Comparison of ENCODE assay signal across 1 cellular context in the genomic region with DNA sequence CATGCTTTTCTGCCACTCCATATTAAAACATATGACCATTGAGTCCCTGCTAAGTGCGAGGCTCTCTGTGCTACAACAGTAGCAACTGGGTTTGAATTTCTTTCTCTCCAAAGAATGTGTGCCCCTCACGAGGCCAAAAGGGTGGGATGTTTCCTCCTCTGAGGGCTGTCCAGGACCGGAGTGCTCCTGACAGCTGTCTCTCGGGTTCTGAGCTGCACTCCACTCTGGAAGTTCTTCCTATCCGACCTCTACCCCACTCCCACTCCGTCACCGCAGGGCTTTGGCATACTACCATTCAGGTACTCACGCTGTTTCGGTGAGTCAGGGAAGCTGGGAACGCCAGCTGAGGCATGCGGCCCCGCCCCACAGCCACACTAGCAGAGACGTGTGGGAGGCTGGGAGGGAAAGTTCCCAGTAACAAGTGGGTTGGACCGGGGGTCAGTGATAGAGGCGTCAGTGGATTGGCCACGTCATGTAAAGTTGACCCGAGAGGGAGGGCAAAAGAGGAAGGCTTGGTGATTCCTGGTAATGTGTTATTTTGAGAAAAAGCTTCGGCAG.
A peak's percentile ranks its signal among the peaks of the same experiment; 100 is the strongest.
TF ChIP-seq lines count a peak whose summit lies in the region.

No MANE protein-coding gene starts in this region.

TF ChIP-seq in K562, 482 proteins besides CTCF, POLR2A, EP300 and RAD21 (continued from another document and continues in another):
- TF ChIP-seq, protein P1, sequence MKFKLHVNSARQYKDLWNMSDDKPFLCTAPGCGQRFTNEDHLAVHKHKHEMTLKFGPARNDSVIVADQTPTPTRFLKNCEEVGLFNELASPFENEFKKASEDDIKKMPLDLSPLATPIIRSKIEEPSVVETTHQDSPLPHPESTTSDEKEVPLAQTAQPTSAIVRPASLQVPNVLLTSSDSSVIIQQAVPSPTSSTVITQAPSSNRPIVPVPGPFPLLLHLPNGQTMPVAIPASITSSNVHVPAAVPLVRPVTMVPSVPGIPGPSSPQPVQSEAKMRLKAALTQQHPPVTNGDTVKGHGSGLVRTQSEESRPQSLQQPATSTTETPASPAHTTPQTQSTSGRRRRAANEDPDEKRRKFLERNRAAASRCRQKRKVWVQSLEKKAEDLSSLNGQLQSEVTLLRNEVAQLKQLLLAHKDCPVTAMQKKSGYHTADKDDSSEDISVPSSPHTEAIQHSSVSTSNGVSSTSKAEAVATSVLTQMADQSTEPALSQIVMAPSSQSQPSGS (CRISPR knock-in tag; IDR thresholded peaks at IDR 0.05) = no peak
- TF ChIP-seq RNF2 (IDR thresholded peaks at IDR 0.05) (0 out of 2 replicates have a peak, but pooled peaks have one; percentile 13), ZNF316 (IDR thresholded peaks at IDR 0.05) (no peak), LCOR (CRISPR knock-in tag; IDR thresholded peaks at IDR 0.05) (no peak), EZH2 (IDR thresholded peaks at IDR 0.05; ENCODE audit: borderline replicate concordance, low read depth, low read length) (no peak), SMAD2 (IDR thresholded peaks at IDR 0.05; ENCODE audit: low read depth, low read length) (no peak), TAF9B (IDR thresholded peaks at IDR 0.05; ENCODE audit: partially characterized antibody) (no peak), PHF8 (IDR thresholded peaks at IDR 0.05; ENCODE audit: borderline replicate concordance, low read length) (no peak), CEBPG (CRISPR knock-in tag; IDR thresholded peaks at IDR 0.05) (0 out of 2 replicates have a peak, but pooled peaks have one; percentile 11), CEBPG (tag; conservative IDR thresholded peaks at IDR 0.05 in 1 of 2, IDR thresholded peaks at IDR 0.05 in 1 of 2) (no peak), CHD4 (IDR thresholded peaks at IDR 0.05; ENCODE audit: insufficient read depth, insufficient replicate concordance, low read depth, low read length, poor library complexity, severe bottlenecking) (no peak), STAT5B (CRISPR knock-in tag; IDR thresholded peaks at IDR 0.05) (no peak), FOXJ2 (tag; IDR thresholded peaks at IDR 0.05) (no peak), MYNN (IDR thresholded peaks at IDR 0.05) (peak; percentile 67; the same call in 1 of the 2 replicates), MYNN (CRISPR knock-in tag; IDR thresholded peaks at IDR 0.05) (no peak), ZNF146 (CRISPR knock-in tag; IDR thresholded peaks at IDR 0.05; ENCODE audit: unreplicated experiment) (no peak), SMC3 (conservative IDR thresholded peaks at IDR 0.05; ENCODE audit: insufficient read depth, low read depth, low read length) (no peak), SLC30A9 (CRISPR knock-in tag; IDR thresholded peaks at IDR 0.05) (no peak), BACH1 (tag; IDR thresholded peaks at IDR 0.05) (no peak), KDM4B (IDR thresholded peaks at IDR 0.05; ENCODE audit: borderline replicate concordance in 2 of 2, low read depth in 1 of 2) (no peak), FUS (optimal IDR thresholded peaks at IDR 0.05; ENCODE audit: low read depth, low read length) (no peak), OTX1 (CRISPR knock-in tag; IDR thresholded peaks at IDR 0.05) (no peak), TCF7L2 (IDR thresholded peaks at IDR 0.05; ENCODE audit: low read depth, low read length) (no peak), ZMIZ1 (IDR thresholded peaks at IDR 0.05; ENCODE audit: low read depth in 2 of 2, low read length in 2 of 2) (no peak), TEAD1 (CRISPR knock-in tag; IDR thresholded peaks at IDR 0.05) (peak in 1 of 2 experiments; percentile 53; a peak in 1 of 4 replicates), SMAD1 (IDR thresholded peaks at IDR 0.05; ENCODE audit: low read depth, low read length, partially characterized antibody) (no peak), ZNF436 (CRISPR knock-in tag; IDR thresholded peaks at IDR 0.05) (no peak), ADNP (tag; IDR thresholded peaks at IDR 0.05) (no peak), TCF3 (CRISPR knock-in tag; IDR thresholded peaks at IDR 0.05) (peak; percentile 50; the same call in 1 of the 2 replicates), THAP7 (CRISPR knock-in tag; IDR thresholded peaks at IDR 0.05) (no peak), FIP1L1 (IDR thresholded peaks at IDR 0.05; ENCODE audit: low read depth, low read length, poor library complexity, severe bottlenecking) (no peak), PHB2 (IDR thresholded peaks at IDR 0.05; ENCODE audit: low read depth) (no peak), ZNF707 (CRISPR knock-in tag; conservative IDR thresholded peaks at IDR 0.05) (no peak), POLR2B (IDR thresholded peaks at IDR 0.05; ENCODE audit: low read depth, partially characterized antibody) (no peak), HNRNPLL (IDR thresholded peaks at IDR 0.05; ENCODE audit: low read depth, low read length, poor library complexity, severe bottlenecking) (no peak), MCM5 (IDR thresholded peaks at IDR 0.05; ENCODE audit: low read depth) (no peak), ARID2 (IDR thresholded peaks at IDR 0.05) (no peak), ZNF253 (CRISPR knock-in tag; conservative IDR thresholded peaks at IDR 0.05) (no peak), RFX5 (IDR thresholded peaks at IDR 0.05; ENCODE audit: low read depth, low read length) (no peak), IRF2 (CRISPR knock-in tag; IDR thresholded peaks at IDR 0.05) (no peak), ZNF561 (CRISPR knock-in tag; conservative IDR thresholded peaks at IDR 0.05) (no peak), JUND (IDR thresholded peaks at IDR 0.05; ENCODE audit: borderline replicate concordance, low read depth, low read length) (peak; percentile 70), JUND (tag; IDR thresholded peaks at IDR 0.05; ENCODE audit: borderline replicate concordance, low read depth, low read length) (peak; percentile 71; the same call in 1 of the 3 replicates), ZBTB1 (CRISPR knock-in tag; IDR thresholded peaks at IDR 0.05; ENCODE audit: borderline replicate concordance, low read depth) (no peak), ZNF717 (CRISPR knock-in tag; IDR thresholded peaks at IDR 0.05) (no peak), ZNF668 (CRISPR knock-in tag; IDR thresholded peaks at IDR 0.05) (no peak), ZNF512 (tag; IDR thresholded peaks at IDR 0.05) (no peak), HNRNPL (IDR thresholded peaks at IDR 0.05; ENCODE audit: low read depth, low read length) (no peak), ZNF274 (IDR thresholded peaks at IDR 0.05; ENCODE audit: borderline replicate concordance, low read depth, low read length) (no peak), FOS (IDR thresholded peaks at IDR 0.05; ENCODE audit: extremely low read depth, insufficient read length) (no peak), HMG20B (CRISPR knock-in tag; IDR thresholded peaks at IDR 0.05) (no peak), ZNF830 (CRISPR knock-in tag; IDR thresholded peaks at IDR 0.05) (no peak), ZNF24 (IDR thresholded peaks at IDR 0.05) (no peak), YBX1 (IDR thresholded peaks at IDR 0.05) (no peak), ZNF12 (CRISPR knock-in tag; IDR thresholded peaks at IDR 0.05) (no peak), MYBL2 (IDR thresholded peaks at IDR 0.05; ENCODE audit: low read depth) (no peak), MYBL2 (CRISPR knock-in tag; IDR thresholded peaks at IDR 0.05; ENCODE audit: borderline replicate concordance) (no peak), KLF1 (tag; IDR thresholded peaks at IDR 0.05) (0 out of 2 replicates have a peak, but pooled peaks have one; percentile 61)
- TF ChIP-seq, protein P2, sequence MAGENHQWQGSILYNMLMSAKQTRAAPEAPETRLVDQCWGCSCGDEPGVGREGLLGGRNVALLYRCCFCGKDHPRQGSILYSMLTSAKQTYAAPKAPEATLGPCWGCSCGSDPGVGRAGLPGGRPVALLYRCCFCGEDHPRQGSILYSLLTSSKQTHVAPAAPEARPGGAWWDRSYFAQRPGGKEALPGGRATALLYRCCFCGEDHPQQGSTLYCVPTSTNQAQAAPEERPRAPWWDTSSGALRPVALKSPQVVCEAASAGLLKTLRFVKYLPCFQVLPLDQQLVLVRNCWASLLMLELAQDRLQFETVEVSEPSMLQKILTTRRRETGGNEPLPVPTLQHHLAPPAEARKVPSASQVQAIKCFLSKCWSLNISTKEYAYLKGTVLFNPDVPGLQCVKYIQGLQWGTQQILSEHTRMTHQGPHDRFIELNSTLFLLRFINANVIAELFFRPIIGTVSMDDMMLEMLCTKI (IDR thresholded peaks at IDR 0.05; ENCODE audit: partially characterized antibody) = no peak
- TF ChIP-seq, protein P3, sequence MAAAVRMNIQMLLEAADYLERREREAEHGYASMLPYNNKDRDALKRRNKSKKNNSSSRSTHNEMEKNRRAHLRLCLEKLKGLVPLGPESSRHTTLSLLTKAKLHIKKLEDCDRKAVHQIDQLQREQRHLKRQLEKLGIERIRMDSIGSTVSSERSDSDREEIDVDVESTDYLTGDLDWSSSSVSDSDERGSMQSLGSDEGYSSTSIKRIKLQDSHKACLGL (CRISPR knock-in tag; IDR thresholded peaks at IDR 0.05; ENCODE audit: borderline replicate concordance, poor library complexity, severe bottlenecking) = no peak
- TF ChIP-seq, protein P4, sequence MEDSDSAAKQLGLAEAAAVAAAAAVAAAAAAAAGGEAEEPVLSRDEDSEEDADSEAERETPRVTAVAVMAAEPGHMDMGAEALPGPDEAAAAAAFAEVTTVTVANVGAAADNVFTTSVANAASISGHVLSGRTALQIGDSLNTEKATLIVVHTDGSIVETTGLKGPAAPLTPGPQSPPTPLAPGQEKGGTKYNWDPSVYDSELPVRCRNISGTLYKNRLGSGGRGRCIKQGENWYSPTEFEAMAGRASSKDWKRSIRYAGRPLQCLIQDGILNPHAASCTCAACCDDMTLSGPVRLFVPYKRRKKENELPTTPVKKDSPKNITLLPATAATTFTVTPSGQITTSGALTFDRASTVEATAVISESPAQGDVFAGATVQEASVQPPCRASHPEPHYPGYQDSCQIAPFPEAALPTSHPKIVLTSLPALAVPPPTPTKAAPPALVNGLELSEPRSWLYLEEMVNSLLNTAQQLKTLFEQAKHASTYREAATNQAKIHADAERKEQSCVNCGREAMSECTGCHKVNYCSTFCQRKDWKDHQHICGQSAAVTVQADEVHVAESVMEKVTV (CRISPR knock-in tag; IDR thresholded peaks at IDR 0.05) = no peak
- TF ChIP-seq, protein P5, sequence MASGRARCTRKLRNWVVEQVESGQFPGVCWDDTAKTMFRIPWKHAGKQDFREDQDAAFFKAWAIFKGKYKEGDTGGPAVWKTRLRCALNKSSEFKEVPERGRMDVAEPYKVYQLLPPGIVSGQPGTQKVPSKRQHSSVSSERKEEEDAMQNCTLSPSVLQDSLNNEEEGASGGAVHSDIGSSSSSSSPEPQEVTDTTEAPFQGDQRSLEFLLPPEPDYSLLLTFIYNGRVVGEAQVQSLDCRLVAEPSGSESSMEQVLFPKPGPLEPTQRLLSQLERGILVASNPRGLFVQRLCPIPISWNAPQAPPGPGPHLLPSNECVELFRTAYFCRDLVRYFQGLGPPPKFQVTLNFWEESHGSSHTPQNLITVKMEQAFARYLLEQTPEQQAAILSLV (tag; IDR thresholded peaks at IDR 0.05) = no peak
- TF ChIP-seq, protein P6, sequence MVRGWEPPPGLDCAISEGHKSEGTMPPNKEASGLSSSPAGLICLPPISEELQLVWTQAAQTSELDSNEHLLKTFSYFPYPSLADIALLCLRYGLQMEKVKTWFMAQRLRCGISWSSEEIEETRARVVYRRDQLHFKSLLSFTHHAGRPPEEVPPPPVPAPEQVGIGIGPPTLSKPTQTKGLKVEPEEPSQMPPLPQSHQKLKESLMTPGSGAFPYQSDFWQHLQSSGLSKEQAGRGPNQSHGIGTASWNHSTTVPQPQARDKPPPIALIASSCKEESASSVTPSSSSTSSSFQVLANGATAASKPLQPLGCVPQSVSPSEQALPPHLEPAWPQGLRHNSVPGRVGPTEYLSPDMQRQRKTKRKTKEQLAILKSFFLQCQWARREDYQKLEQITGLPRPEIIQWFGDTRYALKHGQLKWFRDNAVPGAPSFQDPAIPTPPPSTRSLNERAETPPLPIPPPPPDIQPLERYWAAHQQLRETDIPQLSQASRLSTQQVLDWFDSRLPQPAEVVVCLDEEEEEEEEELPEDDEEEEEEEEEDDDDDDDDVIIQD (CRISPR knock-in tag; IDR thresholded peaks at IDR 0.05) = no peak
- TF ChIP-seq, protein P7, sequence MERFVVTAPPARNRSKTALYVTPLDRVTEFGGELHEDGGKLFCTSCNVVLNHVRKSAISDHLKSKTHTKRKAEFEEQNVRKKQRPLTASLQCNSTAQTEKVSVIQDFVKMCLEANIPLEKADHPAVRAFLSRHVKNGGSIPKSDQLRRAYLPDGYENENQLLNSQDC (CRISPR knock-in tag; IDR thresholded peaks at IDR 0.05) = no peak
